Comparison of ENCODE assay signal across 8 cellular contexts in genomic region chr3:185498503-185499396, GRCh38. TPM values are rescaled to one million over a fixed set of nuclear protein-coding genes. Genes with fewer than 3 reads are reported as not detected.
DNase-seq lines count a peak whose midpoint lies in the region; ATAC-seq and TF ChIP-seq lines count a peak whose summit lies in the region.

TSS of gene TMEM41A (minus strand) at chr3:185499035. CDS start at chr3:185498961, 74 bp downstream.

- 1% methylated on average over 79 to 82 of the region's 82 CpGs for WGBS in heart right ventricle, 2 donors

- peak within 1 kb of the TSS; percentile 62 to 99 (median 86) for H3K4me3 ChIP-seq in heart right ventricle

- H3K27ac Mint-ChIP-seq in type B pancreatic cell: peak within 1 kb of the TSS; percentile 89

- peak within 1 kb of the TSS; percentile 97 for H3K4me3 Mint-ChIP-seq in type B pancreatic cell

- no peaks in the 10 kb centered on the region for H3K27me3 ChIP-seq in heart right ventricle

- H3K36me3 ChIP-seq in heart right ventricle: peaks cover 0 to 31% (median 30%) of the 10 kb centered on the region in 9 donors

- intact Hi-C loops in heart right ventricle (cut with DNase I) (loop anchor here in 5 of 10 donors (2.0 to 10.0 kb wide), 4 partner anchors 59 to 89 kb away; partner anchors contain the start of gene SENP2 (in 3 of the 5)), posterior cingulate gyrus (cut with DNase I) (loop anchor here (5.0 to 10.0 kb wide), 2 partner anchors 56 to 136 kb away; partner anchors contain the start of genes LIPH and MAP3K13)

- in situ Hi-C loops in GM13977 (cut with MboI; ENCODE audit: low pct_unique_long_range_greater_than_20kb, low sequenced_read_pairs, unreplicated experiment): no loop called here

- no peaks in the 10 kb centered on the region for H3K9me3 Mint-ChIP-seq in type B pancreatic cell

- DNase-seq in GM13977 (ENCODE audit: low spot score) (peak; percentile 96), NCI-H1436 treated with DMSO at 0.1 percent for 48 hours (lab: John Stamatoyannopoulos, UW) (peak; percentile 62), T-helper 1 cell (peak; percentile 74 to 89 (median 79)), amniotic epithelial cell (ENCODE audit: low read depth) (peak; percentile 85), heart right ventricle (peak; percentile 95), posterior cingulate gyrus (peak; percentile 89 to 99 (median 94)), type B pancreatic cell (ENCODE audit: extremely low spot score, unreplicated experiment) (peak; percentile 97)

- ATAC-seq in HG02852 (IDR thresholded peaks at IDR 0.05; ENCODE audit: unreplicated experiment) (peak; percentile 92), heart right ventricle (peak; percentile 98 to 99 (median 99))

- TF ChIP-seq CTCF in GM13977 (IDR thresholded peaks at IDR 0.05; ENCODE audit: extremely low read depth, insufficient read depth, missing control alignments): no peak
- peak in 1 of 9 donors; percentile 8 for TF ChIP-seq CTCF in heart right ventricle (IDR thresholded peaks at IDR 0.05)
- TF ChIP-seq CTCF in type B pancreatic cell (conservative IDR thresholded peaks at IDR 0.05): no peak

- peaks cover 3% of the 10 kb centered on the region for H3K27me3 Mint-ChIP-seq in type B pancreatic cell

- H3K4me1 Mint-ChIP-seq in type B pancreatic cell (ENCODE audit: unreplicated experiment): peaks cover 10% of the 10 kb centered on the region

- H3K36me3 Mint-ChIP-seq in type B pancreatic cell: peaks cover 9% of the 10 kb centered on the region

- H3K9me3 ChIP-seq in heart right ventricle: no peaks in the 10 kb centered on the region

- peak within 1 kb of the TSS; percentile 30 to 92 (median 88) for H3K27ac ChIP-seq in heart right ventricle

- H3K4me1 ChIP-seq in heart right ventricle: peaks cover 6 to 37% (median 20%) of the 10 kb centered on the region in 9 donors

RNA-seq across cellular contexts. Expression of gene TMEM41A, which starts in this region (rescaled TPM):
- total RNA-seq in heart right ventricle (10 to 100 TPM in 8 of 10 donors, 1 to 10 TPM in 2; 8.8 to 12.7 (median 11.5) TPM), type B pancreatic cell (ENCODE audit: low replicate concordance) (27.4 and 43.2 TPM in 2 replicates)
- 1 to 10 TPM; 8.7 to 9.4 TPM for polyA plus RNA-seq in heart right ventricle

Comparison
In these comparisons a context has a peak if more than half of its experiments do, and no peak if none do; other contexts are left out.
1. Peak in every context shown above with its lines: DNase-seq, ATAC-seq, H3K4me3 ChIP-seq and H3K27ac ChIP-seq.